Comparison of ENCODE assay signal across 16 cellular contexts in genomic region chr7:155363852-155364600, GRCh38.
DNase-seq lines count a peak whose midpoint lies in the region; ATAC-seq and TF ChIP-seq lines count a peak whose summit lies in the region.
"Had no signal": no experiment of that assay in that cellular context is flagged by ENCODE, and none has a peak within 500 bp of the region (broad histone marks: within the 10 kb centered on the region; RNA-seq: fewer than 3 reads in every experiment).

No MANE protein-coding gene starts in this region.

- H3K27me3 ChIP-seq in OCI-LY1 (ENCODE audit: insufficient read depth, low read length) (peaks cover 17% of the 10 kb centered on the region; the same call in 1 of the 2 replicates), lower lobe of right lung (ENCODE audit: low read depth) (peaks cover 52% of the 10 kb centered on the region), transverse colon (peaks cover 66% of the 10 kb centered on the region)

- no peak for TF ChIP-seq EP300 in transverse colon (IDR thresholded peaks at IDR 0.05; ENCODE audit: low read depth)

- no peak overlapping the region for H2AFZ ChIP-seq in OCI-LY1 (ENCODE audit: low read length)

- DNase-seq in GM20000 (ENCODE audit: low spot score) (no peak), lower lobe of right lung (peak; percentile 35), NCI-H2171 (lab: John Stamatoyannopoulos, UW) (no peak), transverse colon (no peak)
- DNase-seq in activated effector memory CD4-positive, alpha-beta T cell treated with Interleukin-2 at 50 U/mL for 16 hours: no peak
- DNase-seq: activated CD4-positive, alpha-beta T cell treated with anti-CD3 and anti-CD28 coated beads for 4 hours; activated T-cell treated with anti-CD3 and anti-CD28 coated beads, Interleukin-2, amount 50 U/mL, for 1 hour; central memory CD4-positive, alpha-beta T cell; foreskin melanocyte; midbrain; NCI-H1436; occipital lobe had no signal

- in situ Hi-C loops in transverse colon (cut with MboI; ENCODE audit: low pct_ligation_motif_present in 1 of 4, low pct_unique_long_range_greater_than_20kb in 1 of 4, low sequenced_read_pairs in 3 of 4): loop anchor here in 1 of 4 donors (25.0 kb wide), 1 partner anchor 452 kb away; no protein-coding TSS in a partner anchor

- H3K9me3 ChIP-seq in OCI-LY1 (ENCODE audit: low read length) (no peaks in the 10 kb centered on the region), lower lobe of right lung (no peaks in the 10 kb centered on the region), transverse colon (no peaks in the 10 kb centered on the region)

- H3K4me1 ChIP-seq in OCI-LY1 (ENCODE audit: insufficient read depth, low read length, severe bottlenecking) (peaks cover 9% of the 10 kb centered on the region), lower lobe of right lung (no peaks in the 10 kb centered on the region), transverse colon (no peaks in the 10 kb centered on the region)

- WGBS in transverse colon (ENCODE audit: low coverage in 1 of 2), 2 donors: 7 to 49% methylated on average over 7 to 20 of the region's 20 CpGs

- TF ChIP-seq POLR2A in transverse colon (IDR thresholded peaks at IDR 0.05): no peak

- no peak overlapping the region for H3K4me2 ChIP-seq in OCI-LY1 (ENCODE audit: low read length)

- no peak for ATAC-seq in lower lobe of right lung
- ATAC-seq in GM21528 (IDR thresholded peaks at IDR 0.05; ENCODE audit: low FRiP score, unreplicated experiment): no peak

- H3K4me3 ChIP-seq in OCI-LY1 (ENCODE audit: low read depth, low read length, poor library complexity, severe bottlenecking): no peak overlapping the region
- no peak overlapping the region for H3K4me3 ChIP-seq in lower lobe of right lung
- no peak overlapping the region for H3K4me3 ChIP-seq in transverse colon
- H3K4me3 ChIP-seq: skin epidermis had no signal

- no peaks in the 10 kb centered on the region for H3F3A ChIP-seq in OCI-LY1 (ENCODE audit: insufficient read depth, low read length)

- H3K36me3 ChIP-seq in OCI-LY1 (ENCODE audit: insufficient read depth, low read length) (no peaks in the 10 kb centered on the region), lower lobe of right lung (no peaks in the 10 kb centered on the region), transverse colon (no peaks in the 10 kb centered on the region)

- H3K9me2 ChIP-seq in OCI-LY1 (ENCODE audit: low read depth, low read length): no peaks in the 10 kb centered on the region

- H3K79me2 ChIP-seq in OCI-LY1 (ENCODE audit: insufficient read depth, low read length): no peaks in the 10 kb centered on the region

- H4K20me1 ChIP-seq in OCI-LY1 (ENCODE audit: insufficient read depth, low read length): no peaks in the 10 kb centered on the region

- intact Hi-C loops in lower lobe of right lung (cut with DNase I): no loop called here
- intact Hi-C loops in transverse colon (cut with DNase I; ENCODE audit: low total_unique reads): no loop called here

- TF ChIP-seq CTCF in C4-2B (conservative IDR thresholded peaks at IDR 0.05) (peak; percentile 38), GM20000 (IDR thresholded peaks at IDR 0.05; ENCODE audit: extremely low read depth, missing control alignments) (peak; percentile 15), OCI-LY1 (IDR thresholded peaks at IDR 0.05; ENCODE audit: low read length) (peak; percentile 38; the same call in 1 of the 2 replicates), lower lobe of right lung (IDR thresholded peaks at IDR 0.05) (no peak), transverse colon (IDR thresholded peaks at IDR 0.05) (no peak)

- H3K9ac ChIP-seq in OCI-LY1 (ENCODE audit: low read length): no peak overlapping the region

- no peak overlapping the region for H3K27ac ChIP-seq in C4-2B
- no peak overlapping the region for H3K27ac ChIP-seq in OCI-LY1 (ENCODE audit: low read depth, low read length, poor library complexity, severe bottlenecking)
- no peak overlapping the region for H3K27ac ChIP-seq in lower lobe of right lung
- H3K27ac ChIP-seq in transverse colon: no peak overlapping the region
- H3K27ac ChIP-seq: skin epidermis had no signal

Comparison
In these comparisons a context has a peak if more than half of its experiments do, and no peak if none do; other contexts are left out.
1. CTCF ChIP-seq: peak in C4-2B (single experiment), GM20000 (single experiment) and OCI-LY1 (single experiment); none in lower lobe of right lung (single experiment) and transverse colon (0 of 5).